In the genomic region with DNA sequence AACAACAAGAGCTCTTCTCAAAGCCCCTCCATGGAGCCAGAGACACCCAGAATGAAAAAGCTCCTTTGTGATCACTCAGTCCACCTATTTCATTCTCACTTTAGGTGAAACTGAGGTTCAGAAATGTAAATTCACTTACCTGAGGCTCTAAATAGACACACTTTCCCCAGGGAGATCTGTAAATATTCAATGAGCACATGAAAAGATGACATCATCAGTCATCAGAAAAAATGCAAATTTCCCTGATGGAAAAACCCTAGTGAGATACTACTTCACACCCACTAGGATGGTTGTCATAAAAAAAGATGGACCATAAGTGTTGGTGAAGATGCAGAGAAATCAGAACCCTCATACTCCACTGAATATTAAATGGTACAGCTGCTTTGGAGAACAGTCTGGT, we compare ENCODE assay signal across 1 cellular context.
A peak's percentile ranks its signal among the peaks of the same experiment; 100 is the strongest.
TF ChIP-seq lines count a peak whose summit lies in the region.

No MANE protein-coding gene starts in this region.

TF ChIP-seq in HepG2, 621 proteins besides CTCF, POLR2A, EP300 and RAD21 (continued from another document):
- TF ChIP-seq ATF7 (IDR thresholded peaks at IDR 0.05), result peak; percentile 97
- no peak for TF ChIP-seq ATF7 (CRISPR knock-in tag; IDR thresholded peaks at IDR 0.05)
- TF ChIP-seq ZNF850 (CRISPR knock-in tag; conservative IDR thresholded peaks at IDR 0.05), result no peak
- TF ChIP-seq MXD4 (CRISPR knock-in tag; IDR thresholded peaks at IDR 0.05), result no peak
- no peak for TF ChIP-seq ZNF615 (CRISPR knock-in tag; IDR thresholded peaks at IDR 0.05; ENCODE audit: borderline replicate concordance)
- TF ChIP-seq, protein P1, sequence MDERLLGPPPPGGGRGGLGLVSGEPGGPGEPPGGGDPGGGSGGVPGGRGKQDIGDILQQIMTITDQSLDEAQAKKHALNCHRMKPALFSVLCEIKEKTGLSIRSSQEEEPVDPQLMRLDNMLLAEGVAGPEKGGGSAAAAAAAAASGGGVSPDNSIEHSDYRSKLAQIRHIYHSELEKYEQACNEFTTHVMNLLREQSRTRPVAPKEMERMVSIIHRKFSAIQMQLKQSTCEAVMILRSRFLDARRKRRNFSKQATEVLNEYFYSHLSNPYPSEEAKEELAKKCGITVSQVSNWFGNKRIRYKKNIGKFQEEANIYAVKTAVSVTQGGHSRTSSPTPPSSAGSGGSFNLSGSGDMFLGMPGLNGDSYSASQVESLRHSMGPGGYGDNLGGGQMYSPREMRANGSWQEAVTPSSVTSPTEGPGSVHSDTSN (CRISPR knock-in tag; IDR thresholded peaks at IDR 0.05), result no peak
- no peak for TF ChIP-seq HMGA1 (CRISPR knock-in tag; conservative IDR thresholded peaks at IDR 0.05)
- TF ChIP-seq CREB1 (IDR thresholded peaks at IDR 0.05), result peak; percentile 71
- no peak for TF ChIP-seq CREB1 (CRISPR knock-in tag; IDR thresholded peaks at IDR 0.05)
- TF ChIP-seq, protein P2, sequence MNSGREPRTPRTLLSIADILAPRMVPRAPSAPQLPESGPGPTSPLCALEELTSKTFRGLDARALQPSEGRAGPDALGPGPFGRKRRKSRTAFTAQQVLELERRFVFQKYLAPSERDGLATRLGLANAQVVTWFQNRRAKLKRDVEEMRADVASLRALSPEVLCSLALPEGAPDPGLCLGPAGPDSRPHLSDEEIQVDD (CRISPR knock-in tag; IDR thresholded peaks at IDR 0.05; ENCODE audit: borderline replicate concordance), result no peak
- TF ChIP-seq KDM4B (CRISPR knock-in tag; IDR thresholded peaks at IDR 0.05), result no peak
- no peak for TF ChIP-seq SETDB1 (CRISPR knock-in tag; IDR thresholded peaks at IDR 0.05; ENCODE audit: borderline replicate concordance)
- no peak for TF ChIP-seq ZNF207 (IDR thresholded peaks at IDR 0.05; ENCODE audit: borderline replicate concordance)
TF ChIP-seq in HepG2: peak in this region for 2.
